8 cellular contexts compared by ENCODE assay signal in genomic region chr17:32006957-32007462, GRCh38. TPM values are rescaled to one million over a fixed set of nuclear protein-coding genes. Genes with fewer than 3 reads are reported as not detected.
DNase-seq lines count a peak whose midpoint lies in the region; ATAC-seq, FAIRE-seq and TF ChIP-seq lines count a peak whose summit lies in the region.

LRRC37B (plus strand) TSS chr17:32007383; CDS start chr17:32021393, 14,010 bp downstream.

- FAIRE-seq in frontal cortex (lab: Jason Lieb, UNC) = no peak

- peak within 1 kb of the TSS; percentile 97 for H2AFZ ChIP-seq in GM23338
- H2AFZ ChIP-seq in Loucy (ENCODE audit: low read length) = peak within 1 kb of the TSS; percentile 85

- peak within 1 kb of the TSS; percentile 98 for H3K4me3 ChIP-seq in GM23338
- peak within 1 kb of the TSS; percentile 78 for H3K4me3 ChIP-seq in Loucy (ENCODE audit: low read length, poor library complexity, severe bottlenecking)
- peak within 1 kb of the TSS; percentile 77 for H3K4me3 ChIP-seq in SJCRH30
- peak within 1 kb of the TSS; percentile 77 to 78 for H3K4me3 ChIP-seq in neutrophil (ENCODE audit: low read depth in 1 of 2, low read length in 1 of 2)

- no peaks in the 10 kb centered on the region for H3K9me3 ChIP-seq in Loucy (ENCODE audit: insufficient read depth, low read depth, low read length)
- no peaks in the 10 kb centered on the region for H3K9me3 ChIP-seq in SJCRH30 (replicated peaks)
- no peaks in the 10 kb centered on the region for H3K9me3 ChIP-seq in neutrophil

- H3F3A ChIP-seq in GM23338 (replicated peaks; ENCODE audit: low read depth) (0 out of 2 replicates have a peak, but pooled peaks cover 4% of the 10 kb centered on the region), Loucy (ENCODE audit: low read depth) (no peaks in the 10 kb centered on the region)

- H3K79me2 ChIP-seq in GM23338 (replicated peaks; ENCODE audit: insufficient read depth) (peaks cover 41% of the 10 kb centered on the region), Loucy (ENCODE audit: insufficient read depth, low read length) (peaks cover 46% of the 10 kb centered on the region)

- H3K9ac ChIP-seq in Loucy (ENCODE audit: low read depth, low read length, poor library complexity, severe bottlenecking) = peak within 1 kb of the TSS; percentile 77

- peaks cover 6% of the 10 kb centered on the region; the same call in 1 of the 3 replicates for H3K4me1 Mint-ChIP-seq in GM23338

- no peaks in the 10 kb centered on the region for H3K9me3 Mint-ChIP-seq in GM23338

- H3K4me1 ChIP-seq in GM23338 (ENCODE audit: insufficient read depth) (no peaks in the 10 kb centered on the region), Loucy (ENCODE audit: insufficient read depth, low read length, poor library complexity, severe bottlenecking) (peaks cover 13% of the 10 kb centered on the region), SJCRH30 (no peaks in the 10 kb centered on the region), neutrophil (ENCODE audit: control insufficient read depth in 1 of 2, insufficient read depth in 1 of 2, low read depth in 1 of 2, low read length in 1 of 2) (peaks cover 34 to 38% of the 10 kb centered on the region in 2 experiments)

- peaks cover 22% of the 10 kb centered on the region for H3K27me3 ChIP-seq in GM23338 (ENCODE audit: insufficient read depth)
- no peaks in the 10 kb centered on the region for H3K27me3 ChIP-seq in Loucy (ENCODE audit: insufficient read depth, low read length, poor library complexity, severe bottlenecking)
- H3K27me3 ChIP-seq in SJCRH30 = no peaks in the 10 kb centered on the region
- H3K27me3 ChIP-seq in neutrophil = peaks cover 19% of the 10 kb centered on the region

- ATAC-seq in GM23338 = peak; percentile 93

- H3K9me2 ChIP-seq in GM23338 (ENCODE audit: insufficient read depth) (no peaks in the 10 kb centered on the region), Loucy (replicated peaks; ENCODE audit: low read depth, low read length) (no peaks in the 10 kb centered on the region)

- H3K4me3 Mint-ChIP-seq in GM23338 = peak within 1 kb of the TSS; percentile 84

- H3K27ac ChIP-seq in GM23338 (ENCODE audit: low read depth) (peak within 1 kb of the TSS; percentile 39; the same call in 1 of the 2 replicates), SJCRH30 (no peak within 1 kb of the TSS; the same call in 1 of the 2 replicates), neutrophil (peak within 1 kb of the TSS; percentile 92)

- H3K27ac Mint-ChIP-seq in GM23338 = peak within 1 kb of the TSS; percentile 89

- H4K20me1 ChIP-seq in GM23338 (replicated peaks; ENCODE audit: insufficient read depth) (peaks cover 6% of the 10 kb centered on the region; the same call in 1 of the 2 replicates), Loucy (ENCODE audit: insufficient read depth, low read length, poor library complexity, severe bottlenecking) (peaks cover 12% of the 10 kb centered on the region)

- DNase-seq in Daoy (ENCODE audit: low read depth) = peak; percentile 92
- DNase-seq in GM23338 (ENCODE audit: low spot score) = peak; percentile 89
- DNase-seq in SJCRH30 = peak; percentile 83 to 91
- DNase-seq in activated gamma-delta T cell treated with anti-CD3 and anti-CD28 coated beads, Interleukin-2, amount 50 U/mL, for 16 hours (ENCODE audit: low read depth) = peak; percentile 84
- DNase-seq in frontal cortex (ENCODE audit: low spot score in 2 of 2) = peak; percentile 83 to 87

- TF ChIP-seq CTCF in GM23338 (conservative IDR thresholded peaks at IDR 0.05; ENCODE audit: low read depth in 2 of 2) = peak; percentile 72 to 86
- TF ChIP-seq CTCF in Loucy (conservative IDR thresholded peaks at IDR 0.05; ENCODE audit: low read length) = peak; percentile 71
- TF ChIP-seq CTCF in neutrophil (IDR thresholded peaks at IDR 0.05) = peak; percentile 99
- TF ChIP-seq CTCF in subcutaneous adipose tissue (IDR thresholded peaks at IDR 0.05; ENCODE audit: low read depth) = no peak

- H3K4me2 ChIP-seq in GM23338 (peak within 1 kb of the TSS; percentile 80), Loucy (ENCODE audit: low read depth, low read length, poor library complexity, severe bottlenecking) (peak within 1 kb of the TSS; percentile 94)

- no peaks in the 10 kb centered on the region; the same call in 1 of the 3 replicates for H3K36me3 Mint-ChIP-seq in GM23338 (ENCODE audit: low read depth)

- no peaks in the 10 kb centered on the region for H3K36me3 ChIP-seq in GM23338 (ENCODE audit: insufficient read depth)
- no peaks in the 10 kb centered on the region for H3K36me3 ChIP-seq in Loucy (ENCODE audit: insufficient read depth, low read length)
- H3K36me3 ChIP-seq in SJCRH30 = peaks cover under 1% of the 10 kb centered on the region; the same call in 1 of the 2 replicates
- peaks cover 5% of the 10 kb centered on the region for H3K36me3 ChIP-seq in neutrophil

- H3K27me3 Mint-ChIP-seq in GM23338 (ENCODE audit: insufficient read depth, low read depth, poor library complexity) = peaks cover 11% of the 10 kb centered on the region

TF ChIP-seq in GM23338, 12 proteins besides CTCF, POLR2A, EP300 and RAD21:
- TF ChIP-seq POLR2AphosphoS5 (IDR thresholded peaks at IDR 0.05; ENCODE audit: low read depth) (peak; percentile 73), JUNB (IDR thresholded peaks at IDR 0.05; ENCODE audit: unreplicated experiment) (no peak), EZH2 (IDR thresholded peaks at IDR 0.05; ENCODE audit: low read depth, unreplicated experiment) (no peak), ZNF114 (CRISPR knock-in tag; IDR thresholded peaks at IDR 0.05) (no peak), ETS1 (IDR thresholded peaks at IDR 0.05) (no peak), REST (IDR thresholded peaks at IDR 0.05; ENCODE audit: unreplicated experiment) (no peak), CREB1 (CRISPR knock-in tag; IDR thresholded peaks at IDR 0.05; ENCODE audit: low read depth) (no peak)

RNA-seq across cellular contexts. Expression of gene LRRC37B, which starts in this region (rescaled TPM):
- total RNA-seq in Daoy (2014; rRNA removed; shearing (Covaris generic)) = 6.2 and 7.0 TPM in 2 replicates
- 14.3 and 24.3 TPM in 2 replicates for total RNA-seq in GM23338 (2014; rRNA removed; shearing (Covaris generic))
- polyA plus RNA-seq in GM23338 (2016; fragmentation: Nextera tagmentation; extraction: Ambion mirVana) = 21.4 and 22.5 TPM in 2 replicates
- total RNA-seq in SJCRH30 (2014; rRNA removed; shearing (Covaris generic)) = 10.8 and 13.2 TPM in 2 replicates
- total RNA-seq in frontal cortex = 91.7 TPM
- 10 to 100 TPM; 14.7 to 22.4 (median 16.8) TPM for total RNA-seq in subcutaneous adipose tissue
